ENCODE assay signal across 8 cellular contexts in genomic region chr13:44331912-44332840, GRCh38. TPM values are rescaled to one million over a fixed set of nuclear protein-coding genes. Genes with fewer than 3 reads are reported as not detected.
DNase-seq lines count a peak whose midpoint lies in the region; ATAC-seq and TF ChIP-seq lines count a peak whose summit lies in the region.

No MANE protein-coding gene starts in this region.

- no peaks in the 10 kb centered on the region for H3K36me3 Mint-ChIP-seq in activated naive CD4-positive, alpha-beta T cell treated with anti-CD3 and anti-CD28 coated beads for 36 hours (ENCODE audit: low read depth)

- H3K9me3 ChIP-seq in upper lobe of right lung: no peaks in the 10 kb centered on the region

- H3K36me3 ChIP-seq in upper lobe of right lung: no peaks in the 10 kb centered on the region

- H3K4me3 Mint-ChIP-seq in activated naive CD4-positive, alpha-beta T cell treated with anti-CD3 and anti-CD28 coated beads for 36 hours: no peak overlapping the region

- CTCF ChIA-PET in activated naive CD4-positive, alpha-beta T cell treated with anti-CD3 and anti-CD28 coated beads for 36 hours (lab: Charles Lee): interaction anchor here (0.6 kb wide), 1 partner anchor 164 kb away, joined by 3 read pairs; no protein-coding TSS in a partner anchor

- no peak overlapping the region for H3K27ac ChIP-seq in upper lobe of right lung

- H3K27me3 Mint-ChIP-seq in activated naive CD4-positive, alpha-beta T cell treated with anti-CD3 and anti-CD28 coated beads for 36 hours (ENCODE audit: low read depth): peaks cover 5% of the 10 kb centered on the region

- DNase-seq in activated naive CD4-positive, alpha-beta T cell treated with anti-CD3 and anti-CD28 coated beads for 36 hours: no peak
- DNase-seq in activated naive CD4-positive, alpha-beta T cell (lab: John Stamatoyannopoulos, UW): no peak
- DNase-seq in anterior cingulate cortex (lab: John Stamatoyannopoulos, UW): peak in 52 of 58 donors; percentile 7 to 81 (median 50)
- DNase-seq in left kidney (ENCODE audit: low read depth, low spot score): peak; percentile 75
- no peak for DNase-seq in upper lobe of right lung
- DNase-seq in activated effector memory CD4-positive, alpha-beta T cell treated with anti-CD3 and anti-CD28 coated beads, Interleukin-2, amount 50 U/mL, for 16 hours: no peak

- H3K4me1 Mint-ChIP-seq in activated naive CD4-positive, alpha-beta T cell treated with anti-CD3 and anti-CD28 coated beads for 36 hours (ENCODE audit: low read depth): peaks cover 13% of the 10 kb centered on the region

- TF ChIP-seq CTCF in upper lobe of right lung (IDR thresholded peaks at IDR 0.05): no peak

- H3K4me1 ChIP-seq in upper lobe of right lung: peaks cover 8% of the 10 kb centered on the region

- peak; percentile 54 for ATAC-seq in upper lobe of right lung
- no peak for ATAC-seq in GM21786 (IDR thresholded peaks at IDR 0.05; ENCODE audit: unreplicated experiment)
- ATAC-seq in HG02798 (IDR thresholded peaks at IDR 0.05; ENCODE audit: poor library complexity, unreplicated experiment): no peak

- no peak overlapping the region for H3K4me3 ChIP-seq in upper lobe of right lung

- intact Hi-C loops in activated naive CD4-positive, alpha-beta T cell treated with anti-CD3 and anti-CD28 coated beads for 36 hours (cut with micrococcal nuclease): loop anchor here (2.0 kb wide), 1 partner anchor 39 kb away; no protein-coding TSS in a partner anchor
- intact Hi-C loops in upper lobe of right lung (cut with DNase I): no loop called here

- H3K9me3 Mint-ChIP-seq in activated naive CD4-positive, alpha-beta T cell treated with anti-CD3 and anti-CD28 coated beads for 36 hours: peaks cover 2% of the 10 kb centered on the region

- peak overlapping the region; percentile 59 for H3K27ac Mint-ChIP-seq in activated naive CD4-positive, alpha-beta T cell treated with anti-CD3 and anti-CD28 coated beads for 36 hours

- no peaks in the 10 kb centered on the region for H3K27me3 ChIP-seq in upper lobe of right lung

RNA-seq across cellular contexts. Expression of gene SERP2, which starts 41.4 kb away (rescaled TPM):
- under 1 TPM; 0.38 to 0.64 TPM for total RNA-seq in activated naive CD4-positive, alpha-beta T cell treated with anti-CD3 and anti-CD28 coated beads for 36 hours
- 2.8 TPM for total RNA-seq in upper lobe of right lung

Comparison
In these comparisons a context has a peak if more than half of its experiments do, and no peak if none do; other contexts are left out.
1. DNase-seq: peak in anterior cingulate cortex (52 of 58) and left kidney (single experiment); none in activated naive CD4-positive, alpha-beta T cell treated with anti-CD3 and anti-CD28 coated beads for 36 hours (single experiment), activated naive CD4-positive, alpha-beta T cell (0 of 4), upper lobe of right lung (single experiment) and activated effector memory CD4-positive, alpha-beta T cell treated with anti-CD3 and anti-CD28 coated beads, Interleukin-2, amount 50 U/mL, for 16 hours (single experiment).